15 cellular contexts compared by ENCODE assay signal in the genomic region with DNA sequence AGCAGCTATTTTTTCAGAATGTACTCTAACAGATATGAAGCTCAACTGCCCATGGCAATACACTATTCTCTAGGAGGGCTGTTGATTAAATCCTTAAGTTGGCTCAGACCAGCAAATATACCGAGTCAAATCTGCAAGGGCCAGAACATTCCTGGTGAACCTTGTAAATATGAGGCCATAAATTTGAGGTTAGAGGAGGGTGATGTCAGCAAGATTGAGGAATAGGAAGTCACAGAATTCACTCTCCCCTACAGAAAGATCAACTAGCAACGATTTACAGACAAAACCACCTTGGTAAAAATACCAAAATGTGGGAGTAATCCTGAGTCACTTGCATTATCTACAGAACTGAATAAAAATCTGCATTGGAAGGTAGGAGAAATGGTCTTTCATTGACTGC.
DNase-seq lines count a peak whose midpoint lies in the region; ATAC-seq and TF ChIP-seq lines count a peak whose summit lies in the region.
"Had no signal": no experiment of that assay in that cellular context is flagged by ENCODE, and none has a peak within 500 bp of the region (broad histone marks: within the 10 kb centered on the region; RNA-seq: fewer than 3 reads in every experiment).

No MANE protein-coding gene starts in this region.

- H4K5ac ChIP-seq in IMR-90 (ENCODE audit: low read depth, low read length): peak overlapping the region; percentile 76; the same call in 1 of the 2 replicates

- H3K36me3 ChIP-seq in BJ (ENCODE audit: control insufficient read depth, insufficient read depth, low read length) (no peaks in the 10 kb centered on the region), IMR-90 (ENCODE audit: control insufficient read depth, insufficient read depth, low read length) (no peaks in the 10 kb centered on the region), lower lobe of right lung (no peaks in the 10 kb centered on the region)
- H3K36me3 ChIP-seq: upper lobe of left lung had no signal

- H3K9ac ChIP-seq in IMR-90 (ENCODE audit: low read depth, low read length): no peak overlapping the region

- peak overlapping the region; percentile 67; the same call in 1 of the 2 replicates for H2BK20ac ChIP-seq in IMR-90 (ENCODE audit: low read depth, low read length)

- no peak overlapping the region for H3K4me3 ChIP-seq in BJ (ENCODE audit: low read depth, low read length)
- H3K4me3 ChIP-seq in IMR-90 (ENCODE audit: insufficient read depth, low read depth, low read length): no peak overlapping the region
- no peak overlapping the region for H3K4me3 ChIP-seq in astrocyte of the spinal cord (ENCODE audit: low read depth, low read length)
- no peak overlapping the region for H3K4me3 ChIP-seq in lower lobe of right lung
- H3K4me3 ChIP-seq: upper lobe of left lung had no signal

- H2BK5ac ChIP-seq in IMR-90 (ENCODE audit: low read depth, low read length, poor library complexity, severe bottlenecking): peak overlapping the region; percentile 63

- POLR2A ChIA-PET in BJ (lab: Charles Lee) (no interaction called here), IMR-90 (lab: Charles Lee; ENCODE audit: unreplicated experiment) (no interaction called here)

- peak; percentile 46 for ATAC-seq in IMR-90 (ENCODE audit: low read depth)
- ATAC-seq in GM19455 (IDR thresholded peaks at IDR 0.05; ENCODE audit: unreplicated experiment): no peak
- ATAC-seq in Right ventricle myocardium superior (ENCODE audit: poor library complexity): no peak
- ATAC-seq in lower lobe of right lung: no peak
- ATAC-seq: effector memory CD8-positive, alpha-beta T cell; stimulated activated memory B cell treated with anti-CD40 and anti-IgM and Interleukin-4, amounts not matched to agents 10 μg/mL and 1 μg/mL and 100 μg/mL, for 72 hours had no signal

- peak overlapping the region; percentile 47 to 63; a peak in 3 of 4 replicates for H4K8ac ChIP-seq in IMR-90 (ENCODE audit: low read depth in 2 of 2, low read length in 2 of 2)

- H3K27ac ChIP-seq in IMR-90 (ENCODE audit: insufficient read depth, low read length): no peak overlapping the region
- no peak overlapping the region for H3K27ac ChIP-seq in lower lobe of right lung
- H3K27ac ChIP-seq: upper lobe of left lung had no signal

- 0 out of 3 replicates have a peak overlapping the region, but pooled peaks have one; percentile 7 for H2BK15ac ChIP-seq in IMR-90 (ENCODE audit: low read depth, low read length)

- H3K23ac ChIP-seq in IMR-90 (ENCODE audit: low read depth, low read length): no peak overlapping the region

- H3K9me3 ChIP-seq in IMR-90 (ENCODE audit: control insufficient read depth, insufficient read depth, low read length): peaks cover 5% of the 10 kb centered on the region; the same call in 1 of the 2 replicates
- peaks cover 5% of the 10 kb centered on the region for H3K9me3 ChIP-seq in lower lobe of right lung

- dilution Hi-C loops in IMR-90 (cut with HindIII; ENCODE audit: low sequenced_read_pairs, unreplicated experiment): no loop called here

- no CpG with 5 or more reads among the region's 2 CpGs for WGBS in IMR-90 (ENCODE audit: extremely low coverage in 2 of 2, insufficient read length in 1 of 2), 2 experiments

- no peaks in the 10 kb centered on the region for H4K20me1 ChIP-seq in IMR-90 (ENCODE audit: insufficient read depth, low read length)

- no peak overlapping the region for H2AFZ ChIP-seq in IMR-90 (replicated peaks; ENCODE audit: low read length, poor library complexity)

- no peak for TF ChIP-seq RAD21 in IMR-90 (IDR thresholded peaks at IDR 0.05; ENCODE audit: low read length)

- TF ChIP-seq CTCF in BJ (IDR thresholded peaks at IDR 0.05; ENCODE audit: insufficient read depth, low read depth, low read length) (no peak), IMR-90 (conservative IDR thresholded peaks at IDR 0.05; ENCODE audit: low read depth, low read length) (no peak), astrocyte of the spinal cord (IDR thresholded peaks at IDR 0.05; ENCODE audit: low read depth, low read length) (no peak), lower lobe of right lung (IDR thresholded peaks at IDR 0.05) (no peak)

- peak overlapping the region; percentile 58; the same call in 1 of the 2 replicates for H3K14ac ChIP-seq in IMR-90 (replicated peaks; ENCODE audit: low read depth, low read length)

- TF ChIP-seq POLR2A in IMR-90 (IDR thresholded peaks at IDR 0.05; ENCODE audit: low read depth, low read length): no peak

- no peak overlapping the region for H2AK9ac ChIP-seq in IMR-90 (replicated peaks; ENCODE audit: low read depth, low read length, poor library complexity)

- H3K9me1 ChIP-seq in IMR-90 (ENCODE audit: insufficient read depth, low read length): no peaks in the 10 kb centered on the region

- H3K4ac ChIP-seq in IMR-90 (ENCODE audit: low read depth, low read length): peak overlapping the region; percentile 45; the same call in 1 of the 2 replicates

- in situ Hi-C loops in IMR-90 (cut with MboI; ENCODE audit: low sequenced_read_pairs) (no loop called here), astrocyte of the spinal cord (cut with HindIII; ENCODE audit: low sequenced_read_pairs) (no loop called here)

- DNase-seq in BJ (ENCODE audit: low read depth) (peak; percentile 74), IMR-90 (peak; percentile 63), astrocyte of the spinal cord (ENCODE audit: low read depth, low spot score) (peak; percentile 89), kidney glomerular epithelial cell (lab: John Stamatoyannopoulos, UW) (peak; percentile 48), Right ventricle myocardium superior (no peak), SIG-M5 treated with dmso at 0.1 percent for 504 hours (lab: John Stamatoyannopoulos, UW; ENCODE audit: unreplicated experiment) (no peak), lower lobe of right lung (no peak)
- DNase-seq: activated B cell treated with CpG ODN at 0.5 μM for 24 hours; effector memory CD8-positive, alpha-beta T cell; NCI-H1417 treated with DMSO at 0.1 percent for 48 hours; NCI-H2227 treated with DMSO at 0.1 percent for 48 hours; SW 1271; upper lobe of left lung had no signal

- peak overlapping the region; percentile 77; the same call in 1 of the 2 replicates for H3K18ac ChIP-seq in IMR-90 (ENCODE audit: low read depth, low read length)

- CTCF ChIA-PET in BJ (lab: Yijun Ruan, JAX) (no interaction called here), IMR-90 (lab: Yijun Ruan, JAX) (interaction anchor here (0.6 kb wide), 1 partner anchor 36 kb away, joined by 3 read pairs; no protein-coding TSS in a partner anchor)

- intact Hi-C loops in IMR-90 (cut with micrococcal nuclease): loop anchor here (10.0 kb wide), 1 partner anchor 122 kb away; no protein-coding TSS in a partner anchor
- intact Hi-C loops in Right ventricle myocardium superior (cut with DNase I): no loop called here
- intact Hi-C loops in lower lobe of right lung (cut with DNase I): no loop called here

- no TSS peak for BruUV-seq in IMR-90 (replicated peaks; lab: Mats Ljungman, UMichigan)

- H3K27me3 ChIP-seq in BJ (ENCODE audit: control insufficient read depth, insufficient read depth, low read length) (no peaks in the 10 kb centered on the region), IMR-90 (ENCODE audit: control insufficient read depth, insufficient read depth, low read length) (no peaks in the 10 kb centered on the region), lower lobe of right lung (ENCODE audit: low read depth) (no peaks in the 10 kb centered on the region)
- H3K27me3 ChIP-seq: upper lobe of left lung had no signal

- H3K4me1 ChIP-seq in IMR-90 (ENCODE audit: control insufficient read depth, insufficient read depth, low read length) (peaks cover 2% of the 10 kb centered on the region; the same call in 1 of the 2 replicates), lower lobe of right lung (no peaks in the 10 kb centered on the region)
- H3K4me1 ChIP-seq: upper lobe of left lung had no signal

- H4K91ac ChIP-seq in IMR-90 (ENCODE audit: insufficient read depth, low read depth, low read length): peak overlapping the region; percentile 1; the same call in 1 of the 2 replicates

- H3K79me1 ChIP-seq in IMR-90 (ENCODE audit: low read depth in 1 of 2, low read length in 2 of 2): no peaks in the 10 kb centered on the region

- H2BK120ac ChIP-seq in IMR-90 (ENCODE audit: low read depth, low read length): peak overlapping the region; percentile 64

- peak overlapping the region; percentile 29; the same call in 1 of the 2 replicates for H3K56ac ChIP-seq in IMR-90 (ENCODE audit: extremely low read depth, insufficient read depth, low read length)

- no peak overlapping the region for H2AK5ac ChIP-seq in IMR-90 (ENCODE audit: low read depth, low read length)

- H3K4me2 ChIP-seq in IMR-90 (ENCODE audit: low read depth, low read length): no peak overlapping the region

TF ChIP-seq in IMR-90, 13 proteins besides CTCF, POLR2A, EP300 and RAD21 (continues in another document):
- TF ChIP-seq RFX5 (IDR thresholded peaks at IDR 0.05; ENCODE audit: low read depth, low read length) (no peak), BHLHE40 (IDR thresholded peaks at IDR 0.05; ENCODE audit: low read depth, low read length) (no peak), USF2 (IDR thresholded peaks at IDR 0.05; ENCODE audit: low read depth, low read length) (no peak), MXI1 (IDR thresholded peaks at IDR 0.05; ENCODE audit: borderline replicate concordance, low read depth, low read length) (no peak), MAFK (IDR thresholded peaks at IDR 0.05; ENCODE audit: low read depth, low read length) (no peak), CHD1 (IDR thresholded peaks at IDR 0.05; ENCODE audit: low read depth, low read length) (no peak), SMC3 (IDR thresholded peaks at IDR 0.05; ENCODE audit: low read depth, low read length) (no peak), FOS (IDR thresholded peaks at IDR 0.05; ENCODE audit: low read depth, low read length) (no peak), NFE2L2 (IDR thresholded peaks at IDR 0.05; ENCODE audit: low read depth, low read length) (no peak), CEBPB (IDR thresholded peaks at IDR 0.05; ENCODE audit: low read depth, low read length) (no peak), ELK1 (IDR thresholded peaks at IDR 0.05; ENCODE audit: borderline replicate concordance, low read depth, low read length) (no peak)

Comparison
In these comparisons a context has a peak if more than half of its experiments do, and no peak if none do; other contexts are left out.
1. DNase-seq: peak in BJ (single experiment), IMR-90 (single experiment), astrocyte of the spinal cord (single experiment) and kidney glomerular epithelial cell (single experiment); none in Right ventricle myocardium superior (single experiment), SIG-M5 treated with dmso at 0.1 percent for 504 hours (single experiment) and lower lobe of right lung (single experiment).